28 cellular contexts compared by ENCODE assay signal in the genomic region with DNA sequence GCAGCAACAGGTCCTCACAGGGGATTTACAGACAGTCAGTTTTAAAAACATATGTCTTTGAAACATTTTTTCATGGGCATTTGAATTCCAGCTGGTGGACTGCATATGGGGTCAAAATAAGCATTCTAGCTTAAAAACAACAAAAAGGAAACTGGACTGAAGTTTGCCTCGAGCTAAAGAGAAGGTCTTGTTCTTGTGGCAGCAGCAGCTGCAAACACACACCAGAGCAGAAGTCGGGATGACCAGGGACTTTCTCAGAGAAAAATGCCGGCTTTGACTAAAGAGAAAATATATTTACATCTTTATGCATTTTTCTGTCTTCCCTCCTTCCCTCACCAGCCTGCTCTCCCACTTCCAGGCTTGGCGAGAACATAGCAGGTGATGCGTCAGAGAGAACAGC.
"Had no signal": no experiment of that assay in that cellular context is flagged by ENCODE, and none has a peak within 500 bp of the region (broad histone marks: within the 10 kb centered on the region; RNA-seq: fewer than 3 reads in every experiment).

No MANE protein-coding gene starts in this region.

- H3K9ac ChIP-seq: neural progenitor cell had no signal

- H3K4me3 ChIP-seq: left ventricle myocardium inferior, mucosa of descending colon, neural progenitor cell, ovary, right atrium auricular region, right lobe of liver, skin epidermis, stomach, testis, thyroid gland, transverse colon, upper lobe of left lung, vagina had no signal

- H3K36me3 ChIP-seq: left ventricle myocardium inferior, neural progenitor cell, neutrophil, ovary, right atrium auricular region, right lobe of liver, stomach, thyroid gland, transverse colon, upper lobe of left lung, vagina had no signal

- H3K4me1 ChIP-seq: right atrium auricular region, right lobe of liver, testis, thyroid gland, transverse colon, vagina had no signal

- H3K9me3 Mint-ChIP-seq: immature natural killer cell had no signal

- H3K4me3 Mint-ChIP-seq: immature natural killer cell; memory B cell; naive thymus-derived CD8-positive, alpha-beta T cell; nephron progenitor cell; neural progenitor cell; stimulated activated naive B cell treated with anti-CD40 and anti-IgM and Interleukin-4, amounts not matched to agents 10 μg/mL and 1 μg/mL and 100 μg/mL, for 72 hours had no signal

- H3K9me3 ChIP-seq: mucosa of descending colon, neutrophil, ovary, right lobe of liver, testis, thyroid gland, transverse colon, vagina had no signal

- H3K4me1 Mint-ChIP-seq: immature natural killer cell; memory B cell; naive thymus-derived CD8-positive, alpha-beta T cell; stimulated activated naive B cell treated with anti-CD40 and anti-IgM and Interleukin-4, amounts not matched to agents 10 μg/mL and 1 μg/mL and 100 μg/mL, for 72 hours had no signal

- H3K27me3 Mint-ChIP-seq: memory B cell; stimulated activated naive B cell treated with anti-CD40 and anti-IgM and Interleukin-4, amounts not matched to agents 10 μg/mL and 1 μg/mL and 100 μg/mL, for 72 hours had no signal

- DNase-seq: hypothalamus; immature natural killer cell; left ventricle myocardium inferior; midbrain; mucosa of descending colon; naive thymus-derived CD8-positive, alpha-beta T cell; nephron progenitor cell; occipital lobe; ovary; right lobe of liver; stimulated activated CD4-positive, alpha-beta T cell treated with anti-CD3 and anti-CD28 coated beads, Interleukin-12 subunit alpha, Interleukin-12 subunit beta, amount 100 ng/mL, for 4 hours; stimulated activated CD4-positive, alpha-beta T cell treated with anti-CD3 and anti-CD28 coated beads, Interleukin-15, amount 100 ng/mL, for 24 hours; stimulated activated CD4-positive, alpha-beta T cell treated with anti-CD3 and anti-CD28 coated beads, Interleukin-2, amount 100 ng/mL, for 24 hours; stimulated activated CD4-positive, alpha-beta T cell treated with anti-CD3 and anti-CD28 coated beads, Interleukin-4, amount 100 ng/mL, for 1 hour; stimulated activated naive B cell treated with anti-CD40 and anti-IgM and Interleukin-4, amounts not matched to agents 10 μg/mL and 1 μg/mL and 100 μg/mL, for 72 hours; stimulated activated naive CD8-positive, alpha-beta T cell treated with anti-CD3 and anti-CD28 coated beads, Interleukin-15, Interleukin-2, amounts not matched to agents 100 U/mL and 50 U/mL, for 24 hours; stomach; testis; thyroid gland; transverse colon; upper lobe of left lung had no signal

- ATAC-seq: mucosa of descending colon; naive thymus-derived CD8-positive, alpha-beta T cell; right lobe of liver; stimulated activated naive B cell treated with anti-CD40 and anti-IgM and Interleukin-4, amounts not matched to agents 10 μg/mL and 1 μg/mL and 100 μg/mL, for 72 hours; stimulated activated naive CD8-positive, alpha-beta T cell treated with anti-CD3 and anti-CD28 coated beads, Interleukin-15, Interleukin-2, amounts not matched to agents 100 U/mL and 50 U/mL, for 24 hours had no signal

- H3K27ac Mint-ChIP-seq: immature natural killer cell; memory B cell; naive thymus-derived CD8-positive, alpha-beta T cell; nephron progenitor cell; neural progenitor cell; progenitor cell of endocrine pancreas; stimulated activated naive B cell treated with anti-CD40 and anti-IgM and Interleukin-4, amounts not matched to agents 10 μg/mL and 1 μg/mL and 100 μg/mL, for 72 hours had no signal

- H3K36me3 Mint-ChIP-seq: immature natural killer cell; memory B cell; naive thymus-derived CD8-positive, alpha-beta T cell; neural progenitor cell; stimulated activated naive B cell treated with anti-CD40 and anti-IgM and Interleukin-4, amounts not matched to agents 10 μg/mL and 1 μg/mL and 100 μg/mL, for 72 hours had no signal

- H3K27me3 ChIP-seq: neural progenitor cell, ovary, right atrium auricular region, right lobe of liver, testis, thyroid gland, transverse colon, upper lobe of left lung, vagina had no signal

- H3K27ac ChIP-seq: left ventricle myocardium inferior, neural progenitor cell, neutrophil, ovary, right atrium auricular region, right lobe of liver, skin epidermis, stomach, testis, thyroid gland, transverse colon, upper lobe of left lung, vagina had no signal
